ENCODE assay signal across 28 cellular contexts in the genomic region with DNA sequence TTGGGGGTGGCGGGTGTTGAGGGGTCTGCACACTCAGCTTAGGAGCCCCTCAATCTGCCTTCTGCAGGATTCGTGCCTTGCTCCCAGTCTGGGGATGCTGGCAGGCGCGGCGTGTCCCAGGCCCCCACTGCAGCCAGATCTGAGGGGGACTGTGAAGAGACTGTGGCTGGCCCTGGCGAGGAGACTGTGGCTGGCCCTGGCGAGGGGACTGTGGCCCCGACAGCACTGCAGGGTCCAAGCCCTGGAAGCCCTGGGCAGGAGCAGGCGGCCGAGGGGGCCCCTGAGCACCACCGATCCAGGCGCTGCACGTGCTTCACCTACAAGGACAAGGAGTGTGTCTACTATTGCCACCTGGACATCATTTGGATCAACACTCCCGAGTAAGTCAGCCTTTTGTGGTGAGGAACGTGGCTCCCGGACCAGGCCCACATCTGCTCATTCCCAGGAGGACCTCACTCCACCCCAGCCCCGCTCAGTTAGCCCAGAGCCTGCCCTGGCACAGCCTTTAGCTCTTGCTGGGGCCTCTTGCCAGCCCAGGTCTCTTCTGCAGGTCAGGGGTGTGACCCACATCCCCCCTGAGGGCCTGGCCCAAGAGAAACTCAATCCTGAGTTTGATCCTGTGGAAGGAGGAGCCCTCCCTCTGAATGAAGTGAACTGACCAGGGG. TPM values are rescaled to one million over a fixed set of nuclear protein-coding genes. Genes with fewer than 3 reads are reported as not detected.
DNase-seq lines count a peak whose midpoint lies in the region; FAIRE-seq and TF ChIP-seq lines count a peak whose summit lies in the region.
"Had no signal": no experiment of that assay in that cellular context is flagged by ENCODE, and none has a peak within 500 bp of the region (broad histone marks: within the 10 kb centered on the region; RNA-seq: fewer than 3 reads in every experiment).

No MANE protein-coding gene starts in this region.

- H3K4me1 ChIP-seq in HUES6 (ENCODE audit: control insufficient read depth, insufficient read depth, low read length) (no peaks in the 10 kb centered on the region), duodenal mucosa (ENCODE audit: control insufficient read depth in 1 of 2, insufficient read depth in 2 of 2, low read length in 2 of 2) (peaks cover 9 to 14% of the 10 kb centered on the region in 2 donors), left ventricle myocardium inferior (peaks cover 9% of the 10 kb centered on the region)

- no peak overlapping the region for H3K9ac ChIP-seq in HUES6 (ENCODE audit: low read length)
- peak overlapping the region in 1 of 2 donors; percentile 30 for H3K9ac ChIP-seq in duodenal mucosa (ENCODE audit: low read depth in 1 of 2, low read length in 2 of 2)
- H3K9ac ChIP-seq: BLaER1 had no signal

- FAIRE-seq in urothelium cell line (lab: Jason Lieb, UNC) = peak; percentile 20
- FAIRE-seq: D721Med, GM12892, GM18507, H54 had no signal

- TF ChIP-seq CTCF in WERI-Rb-1 (IDR thresholded peaks at IDR 0.05; ENCODE audit: low read depth, low read length) = no peak
- no peak for TF ChIP-seq CTCF in left ventricle myocardium inferior (IDR thresholded peaks at IDR 0.05; ENCODE audit: borderline replicate concordance)

- DNase-seq in mesenteric fat pad (ENCODE audit: low spot score) = peak; percentile 79
- DNase-seq in urothelium cell line (ENCODE audit: low spot score) = no peak
- DNase-seq in WERI-Rb-1 = no peak
- DNase-seq in CD1c-positive myeloid dendritic cell (ENCODE audit: extremely low spot score) = no peak
- no peak for DNase-seq in left ventricle myocardium inferior
- DNase-seq: CD8-positive, alpha-beta memory T cell; DMS79; HFFc6; IMR-90; NCI-H1417; NCI-H187; NCI-H2107; NCI-H2227 treated with DMSO at 0.1 percent for 48 hours; NCI-H510A treated with DMSO at 0.1 percent for 48 hours; NCI-H82; OCI-M1; Right ventricle myocardium superior had no signal

- peak overlapping the region; percentile 67 for H3K4me3 ChIP-seq in HUES6 (ENCODE audit: low read depth, low read length)
- peak overlapping the region; percentile 62 to 64 for H3K4me3 ChIP-seq in duodenal mucosa (ENCODE audit: low read depth in 1 of 2, low read length in 2 of 2)
- no peak overlapping the region for H3K4me3 ChIP-seq in WERI-Rb-1 (ENCODE audit: low read depth, low read length)
- no peak overlapping the region for H3K4me3 ChIP-seq in left ventricle myocardium inferior
- H3K4me3 ChIP-seq: BLaER1 had no signal

- no peak overlapping the region for H3K27ac ChIP-seq in HUES6 (ENCODE audit: low read depth, low read length)
- H3K27ac ChIP-seq in duodenal mucosa (ENCODE audit: low read depth, low read length) = no peak overlapping the region
- H3K27ac ChIP-seq in WERI-Rb-1 = no peak overlapping the region
- H3K27ac ChIP-seq in left ventricle myocardium inferior (replicated peaks) = no peak overlapping the region
- H3K27ac ChIP-seq: BLaER1, HL-60 had no signal

- no peaks in the 10 kb centered on the region for H3K9me3 ChIP-seq in HUES6 (ENCODE audit: control insufficient read depth, insufficient read depth, low read depth, low read length)
- H3K9me3 ChIP-seq in duodenal mucosa (ENCODE audit: control insufficient read depth in 1 of 2, low read length in 2 of 2) = no peaks in the 10 kb centered on the region
- no peaks in the 10 kb centered on the region for H3K9me3 ChIP-seq in WERI-Rb-1 (ENCODE audit: severe bottlenecking)
- H3K9me3 ChIP-seq in left ventricle myocardium inferior (replicated peaks) = no peaks in the 10 kb centered on the region
- H3K9me3 ChIP-seq: BLaER1 had no signal

- H3K27me3 ChIP-seq in HUES6 (ENCODE audit: control insufficient read depth, insufficient read depth, low read length) (peaks cover 91% of the 10 kb centered on the region), duodenal mucosa (ENCODE audit: control insufficient read depth in 1 of 2, insufficient read depth in 2 of 2, low read length in 2 of 2) (peaks cover 5% of the 10 kb centered on the region in 2 donors), WERI-Rb-1 (ENCODE audit: insufficient read depth, low read depth, severe bottlenecking) (peaks cover 27% of the 10 kb centered on the region), left ventricle myocardium inferior (ENCODE audit: low read depth) (peaks cover 99% of the 10 kb centered on the region)
- H3K27me3 ChIP-seq: BLaER1 had no signal

- H3K36me3 ChIP-seq in HUES6 (ENCODE audit: control insufficient read depth, insufficient read depth, low read length) = no peaks in the 10 kb centered on the region
- no peaks in the 10 kb centered on the region for H3K36me3 ChIP-seq in duodenal mucosa (ENCODE audit: control insufficient read depth in 1 of 2, insufficient read depth in 2 of 2, low read length in 2 of 2)
- no peaks in the 10 kb centered on the region for H3K36me3 ChIP-seq in WERI-Rb-1
- H3K36me3 ChIP-seq in left ventricle myocardium inferior = no peaks in the 10 kb centered on the region
- H3K36me3 ChIP-seq: BLaER1 had no signal

- intact Hi-C loops in left ventricle myocardium inferior (cut with micrococcal nuclease) = no loop called here

RNA-seq across cellular contexts. Expression of gene EDN3, which starts 1.1 kb away (rescaled TPM):
- total RNA-seq in mesenteric fat pad (not detected), left ventricle myocardium inferior (not detected)
- total RNA-seq: A673, HFFc6, HT1080, IMR-90, M059J, Right ventricle myocardium superior had no signal

Comparison
In these comparisons a context has a peak if more than half of its experiments do, and no peak if none do; other contexts are left out.
1. H3K4me3 ChIP-seq: peak in HUES6 (single experiment) and duodenal mucosa (2 of 2); none in WERI-Rb-1 (single experiment) and left ventricle myocardium inferior (single experiment).